8 cellular contexts compared by ENCODE assay signal in genomic region chr5:43313035-43313853, GRCh38. TPM values are rescaled to one million over a fixed set of nuclear protein-coding genes. Genes with fewer than 3 reads are reported as not detected.
DNase-seq lines count a peak whose midpoint lies in the region; ATAC-seq and TF ChIP-seq lines count a peak whose summit lies in the region.

HMGCS1 (minus strand) TSS chr5:43313412; CDS start chr5:43298965, 14,447 bp downstream.

- ATAC-seq in HG03432 (IDR thresholded peaks at IDR 0.05; ENCODE audit: unreplicated experiment), result peak; percentile 95

- TF ChIP-seq POLR2A in GM19099 (IDR thresholded peaks at IDR 0.05; ENCODE audit: extremely low read depth, insufficient read length, low read depth), result peak; percentile 98

- DNase-seq in AG20443 (ENCODE audit: low spot score) (peak; percentile 97), NCI-H510A (lab: John Stamatoyannopoulos, UW) (peak; percentile 98), cerebellum (ENCODE audit: low spot score) (peak; percentile 97), islet precursor cell (peak; percentile 100)
- peak; percentile 97 for DNase-seq in activated CD4-positive, alpha-beta T cell treated with anti-CD3 and anti-CD28 coated beads for 1 hour
- DNase-seq in stimulated activated CD4-positive, alpha-beta T cell treated with anti-CD3 and anti-CD28 coated beads, Interleukin-12 subunit alpha, Interleukin-12 subunit beta, amount 100 ng/mL, for 48 hours (ENCODE audit: low read depth in 2 of 3, low spot score in 1 of 3), result peak; percentile 97 to 98 (median 98)

RNA-seq across cellular contexts. Expression of gene HMGCS1, which starts in this region (rescaled TPM):
- total RNA-seq in cerebellum, result 236 TPM

Comparison
In these comparisons a context has a peak if more than half of its experiments do, and no peak if none do; other contexts are left out.
1. Peak in every context shown above with its lines: DNase-seq and ATAC-seq.